In genomic region chr18:5584751-5585417, GRCh38 we compare ENCODE assay signal across 17 cellular contexts. TPM values are rescaled to one million over a fixed set of nuclear protein-coding genes. Genes with fewer than 3 reads are reported as not detected.
DNase-seq lines count a peak whose midpoint lies in the region; ATAC-seq and TF ChIP-seq lines count a peak whose summit lies in the region.
"Had no signal": no experiment of that assay in that cellular context is flagged by ENCODE, and none has a peak within 500 bp of the region (broad histone marks: within the 10 kb centered on the region; RNA-seq: fewer than 3 reads in every experiment).

No MANE protein-coding gene starts in this region.

- DNase-seq in AG20443 (ENCODE audit: low spot score) (peak; percentile 41), NCI-H460 (ENCODE audit: extremely low read depth, low read depth) (peak; percentile 41), choroid plexus epithelial cell (ENCODE audit: low read depth) (peak; percentile 78), kidney glomerular epithelial cell (lab: John Stamatoyannopoulos, UW) (peak; percentile 22), putamen (ENCODE audit: low spot score) (no peak), NCI-H1694 treated with DMSO at 0.1 percent for 48 hours (lab: John Stamatoyannopoulos, UW) (no peak), ascending aorta (ENCODE audit: low spot score in 2 of 2) (no peak)
- DNase-seq: activated CD4-positive, alpha-beta T cell treated with anti-CD3 and anti-CD28 coated beads, Interleukin-2, amount 50 U/mL, for 1 hour; activated naive CD4-positive, alpha-beta T cell; dorsolateral prefrontal cortex; left ventricle myocardium inferior; MV-4-11; NCI-H2029 treated with DMSO at 0.1 percent for 48 hours; NCI-H524 treated with DMSO at 0.1 percent for 48 hours; stimulated activated CD4-positive, alpha-beta T cell treated with anti-CD3 and anti-CD28 coated beads, Interleukin-4, amount 100 ng/mL, for 1 hour had no signal

- TF ChIP-seq CTCF in choroid plexus epithelial cell (conservative IDR thresholded peaks at IDR 0.05; ENCODE audit: low read depth, low read length) (no peak), ascending aorta (IDR thresholded peaks at IDR 0.05) (no peak)

- ATAC-seq in GM19455 (IDR thresholded peaks at IDR 0.05; ENCODE audit: unreplicated experiment), result no peak

- H3K36me3 ChIP-seq in ascending aorta, result no peaks in the 10 kb centered on the region
- H3K36me3 ChIP-seq: left ventricle myocardium inferior had no signal

- no peaks in the 10 kb centered on the region for H3K27me3 ChIP-seq in ascending aorta

- H3K4me1 ChIP-seq in ascending aorta, result no peaks in the 10 kb centered on the region
- H3K4me1 ChIP-seq: left ventricle myocardium inferior had no signal

- H3K27ac ChIP-seq in ascending aorta, result no peak overlapping the region
- H3K27ac ChIP-seq: dorsolateral prefrontal cortex, left ventricle myocardium inferior, SK-N-MC had no signal

- intact Hi-C loops in ascending aorta (cut with DNase I), result no loop called here

- H3K4me3 ChIP-seq in choroid plexus epithelial cell (ENCODE audit: low read depth, low read length) (no peak overlapping the region), ascending aorta (no peak overlapping the region)
- H3K4me3 ChIP-seq: dorsolateral prefrontal cortex, left ventricle myocardium inferior, SK-N-MC had no signal

- H3K9me3 ChIP-seq in ascending aorta, result no peaks in the 10 kb centered on the region
- H3K9me3 ChIP-seq: left ventricle myocardium inferior had no signal

RNA-seq across cellular contexts. Expression of gene EPB41L3, which starts 41.1 kb away (rescaled TPM):
- 499 and 554 TPM in 2 replicates for total RNA-seq in NCI-H460 (2014; rRNA removed; shearing (Covaris generic))
- 418 and 480 TPM in 2 replicates for polyA plus RNA-seq in NCI-H460 (2014; cell fraction: nucleus; rRNA removed)
- total RNA-seq in ascending aorta, result 90.9 TPM

Comparison
In these comparisons a context has a peak if more than half of its experiments do, and no peak if none do; other contexts are left out.
1. DNase-seq: peak in AG20443 (single experiment), NCI-H460 (single experiment), choroid plexus epithelial cell (single experiment) and kidney glomerular epithelial cell (single experiment); none in putamen (single experiment), NCI-H1694 treated with DMSO at 0.1 percent for 48 hours (single experiment) and ascending aorta (0 of 2).